In the genomic region with DNA sequence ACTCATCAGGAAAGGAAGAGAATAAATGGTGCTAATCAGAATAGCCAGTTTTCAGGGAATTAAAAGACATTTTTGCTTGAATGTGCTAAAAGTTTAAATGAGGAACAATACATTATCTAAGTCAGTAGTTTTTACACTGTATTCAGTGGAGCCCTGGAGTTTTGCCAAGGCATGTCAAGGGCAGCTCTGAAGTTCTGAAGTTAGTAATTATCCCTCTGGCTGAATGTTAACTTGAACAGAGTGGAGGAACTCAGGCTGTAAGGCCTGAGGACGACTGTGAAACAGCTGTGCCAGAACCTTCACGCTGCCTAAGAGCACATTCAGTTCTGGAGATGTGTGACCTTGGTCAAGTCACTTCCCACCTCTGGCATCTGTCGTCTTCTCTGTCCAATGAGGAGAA, we compare ENCODE assay signal across 14 cellular contexts.
DNase-seq lines count a peak whose midpoint lies in the region; TF ChIP-seq lines count a peak whose summit lies in the region.
"Had no signal": no experiment of that assay in that cellular context is flagged by ENCODE, and none has a peak within 500 bp of the region (broad histone marks: within the 10 kb centered on the region; RNA-seq: fewer than 3 reads in every experiment).

No MANE protein-coding gene starts in this region.

- H3K4me1 Mint-ChIP-seq in glutamatergic neuron (ENCODE audit: low read depth, unreplicated experiment) (no peaks in the 10 kb centered on the region), immature natural killer cell (no peaks in the 10 kb centered on the region)

- H3K36me3 Mint-ChIP-seq in glutamatergic neuron (ENCODE audit: unreplicated experiment) (peaks cover 4% of the 10 kb centered on the region), immature natural killer cell (peaks cover 0 to 11% (median 2%) of the 10 kb centered on the region in 3 donors)

- CTCF ChIA-PET in A673 (lab: Charles Lee) = interaction anchor here (0.6 to 1.1 kb wide), 2 partner anchors 23 to 124 kb away, joined by 4 to 5 read pairs; no protein-coding TSS in a partner anchor

- H3K27me3 ChIP-seq in A673 (replicated peaks; ENCODE audit: insufficient read depth, low read depth, low read length, poor library complexity) (no peaks in the 10 kb centered on the region), sigmoid colon (no peaks in the 10 kb centered on the region)

- H3K27me3 Mint-ChIP-seq in glutamatergic neuron (ENCODE audit: unreplicated experiment) (peaks cover 2% of the 10 kb centered on the region), immature natural killer cell (ENCODE audit: low read depth in 3 of 3) (peaks cover 0 to 2% (median 2%) of the 10 kb centered on the region in 3 donors)

- H3K4me3 Mint-ChIP-seq in glutamatergic neuron (ENCODE audit: unreplicated experiment) (no peak overlapping the region), immature natural killer cell (no peak overlapping the region)

- H3K4me1 ChIP-seq in A673 (ENCODE audit: insufficient read depth, low read length, poor library complexity, severe bottlenecking) (peaks cover 10% of the 10 kb centered on the region), sigmoid colon (no peaks in the 10 kb centered on the region)

- POLR2A ChIA-PET in A673 (lab: Charles Lee; ENCODE audit: low non-redundant PET) = no interaction called here

- TF ChIP-seq POLR2A in sigmoid colon (IDR thresholded peaks at IDR 0.05) = no peak

- TF ChIP-seq CTCF in A673 (conservative IDR thresholded peaks at IDR 0.05; ENCODE audit: low read depth, low read length) = no peak
- no peak for TF ChIP-seq CTCF in astrocyte of the spinal cord (IDR thresholded peaks at IDR 0.05; ENCODE audit: low read depth, low read length)
- no peak for TF ChIP-seq CTCF in glutamatergic neuron (IDR thresholded peaks at IDR 0.05; ENCODE audit: partially characterized antibody, unreplicated experiment)
- no peak for TF ChIP-seq CTCF in sigmoid colon (IDR thresholded peaks at IDR 0.05)

- H3K27ac ChIP-seq in A673 (ENCODE audit: low read depth, low read length, poor library complexity, severe bottlenecking) = no peak overlapping the region
- H3K27ac ChIP-seq in sigmoid colon = no peak overlapping the region

- no peak for TF ChIP-seq EP300 in sigmoid colon (IDR thresholded peaks at IDR 0.05)

- H3K36me3 ChIP-seq in A673 (ENCODE audit: insufficient read depth, low read length, poor library complexity, severe bottlenecking) = no peaks in the 10 kb centered on the region
- H3K36me3 ChIP-seq in sigmoid colon = no peaks in the 10 kb centered on the region

- H3K9me3 ChIP-seq in A673 (ENCODE audit: low read depth, low read length, poor library complexity, severe bottlenecking) (peaks cover 5% of the 10 kb centered on the region), sigmoid colon (no peaks in the 10 kb centered on the region)

- in situ Hi-C loops in astrocyte of the spinal cord (cut with HindIII; ENCODE audit: low sequenced_read_pairs) = no loop called here

- H3K4me3 ChIP-seq in A673 (ENCODE audit: low read depth, low read length, poor library complexity, severe bottlenecking) (no peak overlapping the region), astrocyte of the spinal cord (ENCODE audit: low read depth, low read length) (no peak overlapping the region), sigmoid colon (no peak overlapping the region)
- H3K4me3 ChIP-seq: lung had no signal

- peaks cover under 1% of the 10 kb centered on the region for H3K9me3 Mint-ChIP-seq in glutamatergic neuron (ENCODE audit: unreplicated experiment)
- H3K9me3 Mint-ChIP-seq in immature natural killer cell = peaks cover 0 to 4% (median 2%) of the 10 kb centered on the region in 6 donors

- DNase-seq in A673 (ENCODE audit: low spot score) = peak; percentile 52
- peak; percentile 11 for DNase-seq in LHCN-M2 (ENCODE audit: low read depth)
- DNase-seq in astrocyte of the spinal cord (ENCODE audit: low read depth, low spot score) = peak; percentile 15
- peak; percentile 23 for DNase-seq in kidney tubule cell (ENCODE audit: low spot score)
- no peak for DNase-seq in glutamatergic neuron
- no peak for DNase-seq in SIG-M5 treated with dmso at 0.1 percent for 504 hours (lab: John Stamatoyannopoulos, UW; ENCODE audit: unreplicated experiment)
- no peak for DNase-seq in sigmoid colon
- DNase-seq in immature natural killer cell = no peak
- DNase-seq: activated CD4-positive, CD25-positive, alpha-beta regulatory T cell; activated effector memory CD4-positive, alpha-beta T cell treated with anti-CD3 and anti-CD28 coated beads, Interleukin-2, amount 50 U/mL, for 16 hours; NCI-H446 treated with DMSO at 0.1 percent for 48 hours; retina; stimulated activated CD4-positive, alpha-beta T cell treated with anti-CD3 and anti-CD28 coated beads, Interleukin-2, amount 100 ng/mL, for 24 hours had no signal

- H3K27ac Mint-ChIP-seq in glutamatergic neuron (ENCODE audit: unreplicated experiment) (no peak overlapping the region), immature natural killer cell (no peak overlapping the region)

- 56 to 73% methylated on average over 3 of the region's 3 CpGs for WGBS in sigmoid colon, 2 donors

- intact Hi-C loops in A673 (cut with micrococcal nuclease; ENCODE audit: unreplicated experiment) (loop anchor here (5.0 kb wide), 1 partner anchor 609 kb away; no protein-coding TSS in a partner anchor), sigmoid colon (cut with DNase I) (no loop called here)

- no TSS peak for BruUV-seq in A673 (replicated peaks; lab: Mats Ljungman, UMichigan)

Comparison
In these comparisons a context has a peak if more than half of its experiments do, and no peak if none do; other contexts are left out.
1. DNase-seq: peak in A673 (single experiment), LHCN-M2 (single experiment), astrocyte of the spinal cord (single experiment) and kidney tubule cell (single experiment); none in glutamatergic neuron (single experiment), SIG-M5 treated with dmso at 0.1 percent for 504 hours (single experiment), sigmoid colon (single experiment) and immature natural killer cell (0 of 3).